In the genomic region with DNA sequence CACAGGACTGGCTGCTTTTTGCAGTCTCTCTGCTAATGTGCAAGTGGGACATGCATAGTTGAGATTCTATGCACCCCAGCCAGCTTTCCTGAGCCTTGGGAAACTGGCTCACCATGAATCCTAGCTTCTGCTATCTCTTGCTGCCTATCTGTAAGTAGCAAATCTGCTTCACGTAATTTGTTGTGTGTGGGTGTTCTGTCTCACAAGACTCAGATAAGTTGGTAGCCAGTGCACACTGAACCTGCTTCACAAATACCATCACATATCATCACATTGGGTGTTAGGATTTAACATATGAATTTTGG, we compare ENCODE assay signal across 19 cellular contexts. TPM values are rescaled to one million over a fixed set of nuclear protein-coding genes. Genes with fewer than 3 reads are reported as not detected.
A peak's percentile ranks its signal among the peaks of the same experiment; 100 is the strongest.
DNase-seq lines count a peak whose midpoint lies in the region; ATAC-seq and TF ChIP-seq lines count a peak whose summit lies in the region.
"Had no signal": no experiment of that assay in that cellular context is flagged by ENCODE, and none has a peak within 500 bp of the region (broad histone marks: within the 10 kb centered on the region; RNA-seq: fewer than 3 reads in every experiment).

No MANE protein-coding gene starts in this region.

- no peak for TF ChIP-seq POLR2A in esophagus muscularis mucosa (IDR thresholded peaks at IDR 0.05; ENCODE audit: low read depth)

- peaks cover 0 to 3% (median 0%) of the 10 kb centered on the region in 3 donors for H3K9me3 Mint-ChIP-seq in IgD-negative memory B cell
- H3K9me3 Mint-ChIP-seq: activated naive CD8-positive, alpha-beta T cell treated with anti-CD3 and anti-CD28 coated beads for 36 hours; activated T-helper 1 cell treated with anti-CD3 and anti-CD28 coated beads, Interleukin-12 subunit alpha, Interleukin-12 subunit beta, Interleukin-2, Interleukin-4 antibody, amounts not matched to agents 30 ng/mL and 10 ng/mL and 1 ng/mL, durations not matched to agents 14 hours and 24 hours and 36 hours; brain; natural killer cell treated with Interleukin-12 subunit alpha and Interleukin-12 subunit beta and Interleukin-15 and Interleukin-18, amount 100 ng/mL, for 72 hours had no signal

- H3K9me3 ChIP-seq in esophagus muscularis mucosa: no peaks in the 10 kb centered on the region
- H3K9me3 ChIP-seq: uterus had no signal

- TF ChIP-seq EP300 in esophagus muscularis mucosa (IDR thresholded peaks at IDR 0.05): no peak

- peak overlapping the region in 2 of 3 donors; percentile 20 to 39 for H3K27ac Mint-ChIP-seq in IgD-negative memory B cell
- H3K27ac Mint-ChIP-seq: activated naive CD8-positive, alpha-beta T cell treated with anti-CD3 and anti-CD28 coated beads for 36 hours; activated T-helper 1 cell treated with anti-CD3 and anti-CD28 coated beads, Interleukin-12 subunit alpha, Interleukin-12 subunit beta, Interleukin-2, Interleukin-4 antibody, amounts not matched to agents 30 ng/mL and 10 ng/mL and 1 ng/mL, durations not matched to agents 14 hours and 24 hours and 36 hours had no signal

- H3K36me3 ChIP-seq in esophagus muscularis mucosa: no peaks in the 10 kb centered on the region
- H3K36me3 ChIP-seq: uterus had no signal

- no peaks in the 10 kb centered on the region for H3K27me3 ChIP-seq in esophagus muscularis mucosa
- H3K27me3 ChIP-seq: hepatocyte, uterus had no signal

- WGBS in esophagus muscularis mucosa: 93% methylated on average over 1 of the region's 1 CpG

- peak; percentile 4 for ATAC-seq in GM19397 (IDR thresholded peaks at IDR 0.05; ENCODE audit: unreplicated experiment)
- ATAC-seq in HG02870 (IDR thresholded peaks at IDR 0.05; ENCODE audit: unreplicated experiment): peak; percentile 7
- ATAC-seq in left lobe of liver: no peak
- ATAC-seq: natural killer cell treated with Interleukin-12 subunit alpha and Interleukin-12 subunit beta and Interleukin-15 and Interleukin-18, amount 100 ng/mL, for 72 hours had no signal

- no peaks in the 10 kb centered on the region for H3K27me3 Mint-ChIP-seq in IgD-negative memory B cell
- H3K27me3 Mint-ChIP-seq: activated naive CD8-positive, alpha-beta T cell treated with anti-CD3 and anti-CD28 coated beads for 36 hours; natural killer cell treated with Interleukin-12 subunit alpha and Interleukin-12 subunit beta and Interleukin-15 and Interleukin-18, amount 100 ng/mL, for 72 hours had no signal

- H3K36me3 Mint-ChIP-seq in IgD-negative memory B cell: peaks cover 7% of the 10 kb centered on the region
- H3K36me3 Mint-ChIP-seq: brain; natural killer cell treated with Interleukin-12 subunit alpha and Interleukin-12 subunit beta and Interleukin-15 and Interleukin-18, amount 100 ng/mL, for 72 hours had no signal

- intact Hi-C loops in esophagus muscularis mucosa (cut with DNase I): no loop called here

- no peak overlapping the region for H3K4me3 ChIP-seq in esophagus muscularis mucosa
- H3K4me3 ChIP-seq: coronary artery, hepatocyte, SK-N-MC, uterus had no signal

- no peaks in the 10 kb centered on the region for H3K4me1 ChIP-seq in esophagus muscularis mucosa
- H3K4me1 ChIP-seq: uterus had no signal

- no peak overlapping the region for H3K27ac ChIP-seq in esophagus muscularis mucosa (replicated peaks in 1 of 4)
- H3K27ac ChIP-seq: coronary artery, hepatocyte, SK-N-MC, uterus had no signal

- H3K4me3 Mint-ChIP-seq in IgD-negative memory B cell: peak overlapping the region in 2 of 4 donors; percentile 79 to 88
- H3K4me3 Mint-ChIP-seq: activated naive CD8-positive, alpha-beta T cell treated with anti-CD3 and anti-CD28 coated beads for 36 hours; activated T-helper 1 cell treated with anti-CD3 and anti-CD28 coated beads, Interleukin-12 subunit alpha, Interleukin-12 subunit beta, Interleukin-2, Interleukin-4 antibody, amounts not matched to agents 30 ng/mL and 10 ng/mL and 1 ng/mL, durations not matched to agents 14 hours and 24 hours and 36 hours; natural killer cell treated with Interleukin-12 subunit alpha and Interleukin-12 subunit beta and Interleukin-15 and Interleukin-18, amount 100 ng/mL, for 72 hours had no signal

- DNase-seq in esophagus muscularis mucosa (ENCODE audit: extremely low spot score) (no peak), left lobe of liver (ENCODE audit: low spot score) (no peak), epidermal melanocyte (ENCODE audit: insufficient read length, low spot score) (no peak)
- no peak for DNase-seq in activated CD8-positive, alpha-beta memory T cell treated with anti-CD3 and anti-CD28 coated beads, Interleukin-2, amount 50 U/mL, for 48 hours
- DNase-seq: activated CD4-positive, CD25-positive, alpha-beta regulatory T cell treated with anti-CD3 and anti-CD28 coated beads, Interleukin-2, amount 50 U/mL, for 72 hours; activated naive CD8-positive, alpha-beta T cell treated with anti-CD3 and anti-CD28 coated beads for 36 hours; COR-L47; NCI-H69; T1000; uterus had no signal

- H3K4me1 Mint-ChIP-seq in IgD-negative memory B cell: peaks cover 35 to 39% (median 38%) of the 10 kb centered on the region in 3 donors
- H3K4me1 Mint-ChIP-seq: brain had no signal

- no peak for TF ChIP-seq CTCF in esophagus muscularis mucosa (IDR thresholded peaks at IDR 0.05)

RNA-seq across cellular contexts. Expression of a gene that starts 13.9 kb away (rescaled TPM):
- polyA plus RNA-seq in IgD-negative memory B cell: 32.9 TPM
- total RNA-seq in esophagus muscularis mucosa: 10 to 100 TPM; 25.8 to 31.3 (median 28.7) TPM
- total RNA-seq in left lobe of liver: 8.5 TPM
